39 cellular contexts compared by ENCODE assay signal in the genomic region with DNA sequence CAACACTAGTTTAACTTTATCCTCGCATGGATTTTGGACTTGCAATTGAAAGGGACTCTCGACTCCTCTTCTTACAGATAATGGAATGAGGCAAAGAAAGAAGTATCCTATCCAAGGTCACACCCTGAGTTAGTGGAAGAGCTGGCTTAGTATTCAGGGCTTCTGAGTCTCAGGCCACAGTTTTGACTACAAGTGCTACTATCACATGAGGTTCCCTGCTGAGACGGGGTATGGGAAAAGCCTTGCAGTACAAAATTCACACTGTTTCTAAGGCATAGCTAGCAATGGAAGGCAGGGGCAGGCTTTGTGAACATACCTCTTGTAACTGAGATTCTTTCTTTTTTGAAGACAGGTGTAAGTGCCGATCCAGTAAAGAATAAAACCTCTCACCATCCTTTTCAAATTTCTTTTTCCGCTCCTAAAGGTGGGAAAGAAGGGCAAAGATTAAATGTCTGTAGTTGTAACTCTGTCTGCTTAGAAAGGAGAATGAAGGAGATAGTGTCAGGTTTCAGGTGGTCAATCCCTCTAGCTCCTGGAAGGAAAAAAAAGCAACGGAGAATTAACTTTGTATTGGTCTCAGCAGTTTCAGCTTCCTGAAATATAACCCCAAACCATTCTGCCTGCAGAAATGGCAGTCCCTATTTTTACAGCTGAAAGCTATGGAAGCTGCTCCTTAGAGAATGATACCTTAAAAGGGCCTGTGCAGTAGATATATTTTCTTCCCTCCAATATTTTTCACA.
DNase-seq lines count a peak whose midpoint lies in the region; ATAC-seq and TF ChIP-seq lines count a peak whose summit lies in the region.
"Had no signal": no experiment of that assay in that cellular context is flagged by ENCODE, and none has a peak within 500 bp of the region (broad histone marks: within the 10 kb centered on the region; RNA-seq: fewer than 3 reads in every experiment).

No MANE protein-coding gene starts in this region.

- peak overlapping the region; percentile 20; the same call in 1 of the 2 replicates for H3K4me3 ChIP-seq in HUES6 (ENCODE audit: low read depth, low read length)
- H3K4me3 ChIP-seq in aorta (ENCODE audit: low read length in 2 of 2) = no peak overlapping the region
- H3K4me3 ChIP-seq in prostate gland = no peak overlapping the region
- H3K4me3 ChIP-seq: ascending aorta, lung, mucosa of descending colon, ovary, suprapubic skin, upper lobe of left lung had no signal

- H3K36me3 ChIP-seq in HUES6 (ENCODE audit: control insufficient read depth, insufficient read depth, low read length) = no peaks in the 10 kb centered on the region
- H3K36me3 ChIP-seq in aorta (ENCODE audit: control insufficient read depth in 1 of 2, insufficient read depth in 2 of 2, low read length in 1 of 2) = no peaks in the 10 kb centered on the region
- no peaks in the 10 kb centered on the region for H3K36me3 ChIP-seq in prostate gland
- H3K36me3 ChIP-seq: ascending aorta, ovary, suprapubic skin, upper lobe of left lung, WERI-Rb-1 had no signal

- DNase-seq in ELF-1 (ENCODE audit: low read depth, low spot score) (peak; percentile 55), endothelial cell (ENCODE audit: low spot score) (no peak), GOT3 (lab: John Stamatoyannopoulos, UW) (no peak), aorta (no peak), prostate gland (ENCODE audit: low spot score) (no peak), SKM-1 treated with dmso at 0.1 percent for 144 hours (lab: John Stamatoyannopoulos, UW; ENCODE audit: unreplicated experiment) (no peak)
- DNase-seq: activated CD4-positive, alpha-beta T cell treated with anti-CD3 and anti-CD28 coated beads, Interleukin-2, amount 10 ng/mL, durations not matched to agents 7 days and 5 days; activated gamma-delta T cell; activated naive CD8-positive, alpha-beta T cell treated with anti-CD3 and anti-CD28 coated beads for 36 hours; activated T-cell treated with anti-CD3 and anti-CD28 coated beads, Interleukin-2, amount 50 U/mL, for 24 hours; Calu3; CD4-positive, CD25-positive, alpha-beta regulatory T cell; DMS79; GF-D8; glutamatergic neuron; Kasumi-1; kidney glomerular epithelial cell; mucosa of descending colon; NCI-H1436; NCI-H2081 treated with DMSO at 0.1 percent for 48 hours; NCI-H446 treated with DMSO at 0.1 percent for 48 hours; NCI-H774; ovary; right cardiac atrium; SIG-M5; stimulated activated CD4-positive, alpha-beta T cell treated with anti-CD3 and anti-CD28 coated beads, Interleukin-1b, Interleukin-23, amount 100 ng/mL, for 48 hours; stimulated activated naive CD4-positive, alpha-beta T cell treated with Interleukin-2 at 50 U/mL for 16 hours; T-cell; upper lobe of left lung; WERI-Rb-1 had no signal

- peaks cover 2% of the 10 kb centered on the region for H3K27me3 Mint-ChIP-seq in endothelial cell (ENCODE audit: unreplicated experiment)
- H3K27me3 Mint-ChIP-seq in nephron (ENCODE audit: low read depth) = no peaks in the 10 kb centered on the region
- H3K27me3 Mint-ChIP-seq: activated CD4-positive, alpha-beta T cell treated with anti-CD3 and anti-CD28 coated beads, Interleukin-2, amount 10 ng/mL, durations not matched to agents 7 days and 5 days; activated naive CD8-positive, alpha-beta T cell treated with anti-CD3 and anti-CD28 coated beads for 36 hours; CD4-positive, CD25-positive, alpha-beta regulatory T cell; central memory CD8-positive, alpha-beta T cell; dendritic cell treated with granulocyte-macrophage colony-stimulating factor and Interleukin-4, amounts not matched to agents 40 ng/mL and 50 ng/mL, for 4 days had no signal

- no peaks in the 10 kb centered on the region for H3K9me3 Mint-ChIP-seq in endothelial cell (ENCODE audit: unreplicated experiment)
- H3K9me3 Mint-ChIP-seq in nephron = peaks cover 7% of the 10 kb centered on the region
- H3K9me3 Mint-ChIP-seq: activated CD4-positive, alpha-beta T cell treated with anti-CD3 and anti-CD28 coated beads, Interleukin-2, amount 10 ng/mL, durations not matched to agents 7 days and 5 days; activated naive CD8-positive, alpha-beta T cell treated with anti-CD3 and anti-CD28 coated beads for 36 hours; activated T-cell treated with anti-CD3 and anti-CD28 coated beads, Interleukin-2, amount 50 U/mL, for 24 hours; central memory CD8-positive, alpha-beta T cell; dendritic cell treated with granulocyte-macrophage colony-stimulating factor and Interleukin-4, amounts not matched to agents 40 ng/mL and 50 ng/mL, for 4 days; natural killer cell treated with Interleukin-12 subunit alpha and Interleukin-12 subunit beta and Interleukin-15 and Interleukin-18, amount 100 ng/mL, for 72 hours; T-cell had no signal

- intact Hi-C loops in aorta (cut with DNase I) (no loop called here), prostate gland (cut with DNase I) (no loop called here)

- no peak for TF ChIP-seq CTCF in endothelial cell (IDR thresholded peaks at IDR 0.05; ENCODE audit: unreplicated experiment)
- no peak for TF ChIP-seq CTCF in nephron (IDR thresholded peaks at IDR 0.05; ENCODE audit: unreplicated experiment in 3 of 3)
- TF ChIP-seq CTCF in prostate gland (IDR thresholded peaks at IDR 0.05) = no peak

- no peak overlapping the region for H3K27ac ChIP-seq in HUES6 (ENCODE audit: low read depth, low read length)
- H3K27ac ChIP-seq in aorta (ENCODE audit: low read depth in 1 of 2, low read length in 2 of 2) = no peak overlapping the region
- H3K27ac ChIP-seq in prostate gland = no peak overlapping the region
- H3K27ac ChIP-seq: ascending aorta, ovary, suprapubic skin, upper lobe of left lung, WERI-Rb-1 had no signal

- no peak for ATAC-seq in aorta (ENCODE audit: low FRiP score)
- ATAC-seq: esophagus mucosa; natural killer cell treated with Interleukin-12 subunit alpha and Interleukin-12 subunit beta and Interleukin-15 and Interleukin-18, amount 100 ng/mL, for 72 hours; right cardiac atrium; T-cell had no signal

- H3K9ac ChIP-seq in HUES6 (ENCODE audit: low read length) = no peak overlapping the region

- H3K4me1 ChIP-seq in HUES6 (ENCODE audit: control insufficient read depth, insufficient read depth, low read length) = peaks cover 13% of the 10 kb centered on the region; the same call in 1 of the 2 replicates
- no peaks in the 10 kb centered on the region for H3K4me1 ChIP-seq in aorta (ENCODE audit: control insufficient read depth in 1 of 2, insufficient read depth in 2 of 2, low read length in 2 of 2)
- H3K4me1 ChIP-seq in prostate gland (replicated peaks) = no peaks in the 10 kb centered on the region
- H3K4me1 ChIP-seq: ascending aorta, suprapubic skin, upper lobe of left lung had no signal

- H3K9me3 ChIP-seq in HUES6 (ENCODE audit: control insufficient read depth, insufficient read depth, low read depth, low read length) = peaks cover 3% of the 10 kb centered on the region; the same call in 1 of the 2 replicates
- H3K9me3 ChIP-seq in aorta (ENCODE audit: control insufficient read depth, low read length) = no peaks in the 10 kb centered on the region
- no peaks in the 10 kb centered on the region for H3K9me3 ChIP-seq in prostate gland
- H3K9me3 ChIP-seq: ascending aorta, mucosa of descending colon, ovary, suprapubic skin, upper lobe of left lung had no signal

- H3K27ac Mint-ChIP-seq in endothelial cell (ENCODE audit: unreplicated experiment) (peak overlapping the region; percentile 36), nephron (peak overlapping the region; percentile 56 to 92 (median 87))
- H3K27ac Mint-ChIP-seq: activated CD4-positive, alpha-beta T cell treated with anti-CD3 and anti-CD28 coated beads, Interleukin-2, amount 10 ng/mL, durations not matched to agents 7 days and 5 days; activated naive CD8-positive, alpha-beta T cell treated with anti-CD3 and anti-CD28 coated beads for 36 hours; activated T-cell treated with anti-CD3 and anti-CD28 coated beads, Interleukin-2, amount 50 U/mL, for 24 hours; CD4-positive, CD25-positive, alpha-beta regulatory T cell; dendritic cell treated with granulocyte-macrophage colony-stimulating factor and Interleukin-4, amounts not matched to agents 40 ng/mL and 50 ng/mL, for 4 days; natural killer cell treated with Interleukin-12 subunit alpha and Interleukin-12 subunit beta and Interleukin-15 and Interleukin-18, amount 100 ng/mL, for 72 hours; T-cell had no signal

- peaks cover 8% of the 10 kb centered on the region for H3K4me1 Mint-ChIP-seq in endothelial cell (ENCODE audit: unreplicated experiment)
- peaks cover 14% of the 10 kb centered on the region for H3K4me1 Mint-ChIP-seq in nephron
- H3K4me1 Mint-ChIP-seq: activated CD4-positive, alpha-beta T cell treated with anti-CD3 and anti-CD28 coated beads, Interleukin-2, amount 10 ng/mL, durations not matched to agents 7 days and 5 days; activated naive CD8-positive, alpha-beta T cell treated with anti-CD3 and anti-CD28 coated beads for 36 hours; CD4-positive, CD25-positive, alpha-beta regulatory T cell; central memory CD8-positive, alpha-beta T cell; T-cell had no signal

- H3K4me3 Mint-ChIP-seq in endothelial cell (ENCODE audit: unreplicated experiment) (no peak overlapping the region), nephron (peak overlapping the region; percentile 9 to 61 (median 46))
- H3K4me3 Mint-ChIP-seq: activated CD4-positive, alpha-beta T cell treated with anti-CD3 and anti-CD28 coated beads, Interleukin-2, amount 10 ng/mL, durations not matched to agents 7 days and 5 days; activated naive CD8-positive, alpha-beta T cell treated with anti-CD3 and anti-CD28 coated beads for 36 hours; activated T-cell treated with anti-CD3 and anti-CD28 coated beads, Interleukin-2, amount 50 U/mL, for 24 hours; CD4-positive, CD25-positive, alpha-beta regulatory T cell; central memory CD8-positive, alpha-beta T cell; dendritic cell treated with granulocyte-macrophage colony-stimulating factor and Interleukin-4, amounts not matched to agents 40 ng/mL and 50 ng/mL, for 4 days; natural killer cell treated with Interleukin-12 subunit alpha and Interleukin-12 subunit beta and Interleukin-15 and Interleukin-18, amount 100 ng/mL, for 72 hours; T-cell had no signal

- 76 to 82% methylated on average over 6 of the region's 6 CpGs for WGBS in aorta, 2 donors
- 85% methylated on average over 6 of the region's 6 CpGs for WGBS in prostate gland

- TF ChIP-seq POLR2A in prostate gland (IDR thresholded peaks at IDR 0.05) = no peak

- no peaks in the 10 kb centered on the region for H3K27me3 ChIP-seq in HUES6 (ENCODE audit: control insufficient read depth, insufficient read depth, low read length)
- no peaks in the 10 kb centered on the region for H3K27me3 ChIP-seq in aorta (ENCODE audit: control insufficient read depth in 1 of 2, insufficient read depth in 2 of 2, low read length in 1 of 2)
- no peaks in the 10 kb centered on the region for H3K27me3 ChIP-seq in prostate gland (replicated peaks; ENCODE audit: insufficient read depth)
- H3K27me3 ChIP-seq: ascending aorta, ovary, suprapubic skin, upper lobe of left lung had no signal

- peaks cover 9% of the 10 kb centered on the region for H3K36me3 Mint-ChIP-seq in endothelial cell (ENCODE audit: low read depth, unreplicated experiment)
- H3K36me3 Mint-ChIP-seq in nephron (ENCODE audit: low read depth) = peaks cover 7% of the 10 kb centered on the region
- H3K36me3 Mint-ChIP-seq: activated naive CD8-positive, alpha-beta T cell treated with anti-CD3 and anti-CD28 coated beads for 36 hours; CD4-positive, CD25-positive, alpha-beta regulatory T cell; natural killer cell treated with Interleukin-12 subunit alpha and Interleukin-12 subunit beta and Interleukin-15 and Interleukin-18, amount 100 ng/mL, for 72 hours; T-cell had no signal
